21 cellular contexts compared by ENCODE assay signal in the genomic region with DNA sequence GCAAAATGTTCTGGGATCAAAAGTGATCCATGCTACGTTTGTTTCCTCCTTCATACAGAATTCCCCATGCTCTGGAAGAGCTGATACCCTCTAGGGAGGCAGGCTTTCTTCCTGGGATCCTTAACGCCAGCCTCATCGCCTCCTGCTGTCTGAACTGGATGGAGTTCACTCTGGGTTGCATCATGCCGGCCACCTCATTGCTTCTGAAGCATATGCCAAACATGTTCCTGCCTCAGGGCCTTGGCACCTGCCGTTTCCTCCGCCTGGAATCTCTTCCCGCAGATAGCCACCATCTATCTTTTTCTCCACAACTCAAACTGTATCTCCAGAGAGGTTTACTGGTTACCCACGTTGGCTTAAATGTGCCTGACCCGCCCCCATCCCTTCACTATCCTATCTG.
"Had no signal": no experiment of that assay in that cellular context is flagged by ENCODE, and none has a peak within 500 bp of the region (broad histone marks: within the 10 kb centered on the region; RNA-seq: fewer than 3 reads in every experiment).

No MANE protein-coding gene starts in this region.

- H3K36me3 ChIP-seq: cardiac muscle cell, heart right ventricle, left lung, ovary, prostate gland, right atrium auricular region, tibial artery had no signal

- DNase-seq: activated CD4-positive, alpha-beta T cell treated with anti-CD3 and anti-CD28 coated beads, Interleukin-2, amount 10 ng/mL, durations not matched to agents 7 days and 5 days; activated CD4-positive, CD25-positive, alpha-beta regulatory T cell treated with anti-CD3 and anti-CD28 coated beads, Interleukin-2, amount 50 U/mL, for 72 hours; activated CD8-positive, alpha-beta memory T cell treated with anti-CD3 and anti-CD28 coated beads, Interleukin-2, amount 10 ng/mL, durations not matched to agents 7 days and 5 days; activated CD8-positive, alpha-beta T cell treated with anti-CD3 and anti-CD28 coated beads for 36 hours; activated gamma-delta T cell; activated naive CD4-positive, alpha-beta T cell treated with anti-CD3 and anti-CD28 coated beads, Interleukin-2, amount 50 U/mL, for 16 hours; activated naive CD8-positive, alpha-beta T cell treated with anti-CD3 and anti-CD28 coated beads, Interleukin-2, amount 50 U/mL, for 24 hours; activated T-cell treated with anti-CD3 and anti-CD28 coated beads for 4 hours; cortex of kidney; heart right ventricle; left lung; midbrain; natural killer cell; ovary; stimulated activated CD4-positive, alpha-beta T cell treated with anti-CD3 and anti-CD28 coated beads, Interleukin-4, amount 100 ng/mL, for 4 hours; stimulated activated naive CD8-positive, alpha-beta T cell treated with anti-CD3 and anti-CD28 coated beads, Interleukin-15, amount 100 ng/mL, for 72 hours; tibial artery had no signal

- H3K9me3 ChIP-seq: heart right ventricle, left lung, ovary, prostate gland, right atrium auricular region, tibial artery had no signal

- ATAC-seq: activated CD8-positive, alpha-beta memory T cell treated with anti-CD3 and anti-CD28 coated beads, Interleukin-2, amount 10 ng/mL, durations not matched to agents 7 days and 5 days; activated CD8-positive, alpha-beta T cell treated with anti-CD3 and anti-CD28 coated beads for 36 hours; activated naive CD8-positive, alpha-beta T cell treated with anti-CD3 and anti-CD28 coated beads, Interleukin-2, amount 50 U/mL, for 24 hours; heart right ventricle; left lung; natural killer cell; stimulated activated naive CD8-positive, alpha-beta T cell treated with anti-CD3 and anti-CD28 coated beads, Interleukin-15, amount 100 ng/mL, for 72 hours had no signal

- H3K4me1 ChIP-seq: heart right ventricle, left lung, prostate gland, right atrium auricular region, tibial artery had no signal

- H3K36me3 Mint-ChIP-seq: activated CD8-positive, alpha-beta memory T cell treated with anti-CD3 and anti-CD28 coated beads, Interleukin-2, amount 10 ng/mL, durations not matched to agents 7 days and 5 days; natural killer cell had no signal

- H3K27me3 Mint-ChIP-seq: activated CD8-positive, alpha-beta memory T cell treated with anti-CD3 and anti-CD28 coated beads, Interleukin-2, amount 10 ng/mL, durations not matched to agents 7 days and 5 days had no signal

- H3K9me3 Mint-ChIP-seq: activated CD4-positive, alpha-beta T cell treated with anti-CD3 and anti-CD28 coated beads, Interleukin-2, amount 10 ng/mL, durations not matched to agents 7 days and 5 days; activated CD8-positive, alpha-beta T cell treated with anti-CD3 and anti-CD28 coated beads for 36 hours; activated naive CD8-positive, alpha-beta T cell treated with anti-CD3 and anti-CD28 coated beads, Interleukin-2, amount 50 U/mL, for 24 hours; natural killer cell; stimulated activated naive CD8-positive, alpha-beta T cell treated with anti-CD3 and anti-CD28 coated beads, Interleukin-15, amount 100 ng/mL, for 72 hours had no signal

- H3K4me3 ChIP-seq: cardiac muscle cell, heart right ventricle, left lung, ovary, prostate gland, right atrium auricular region, tibial artery had no signal

- H3K4me1 Mint-ChIP-seq: activated CD4-positive, alpha-beta T cell treated with anti-CD3 and anti-CD28 coated beads, Interleukin-2, amount 10 ng/mL, durations not matched to agents 7 days and 5 days; activated CD8-positive, alpha-beta memory T cell treated with anti-CD3 and anti-CD28 coated beads, Interleukin-2, amount 10 ng/mL, durations not matched to agents 7 days and 5 days; activated naive CD8-positive, alpha-beta T cell treated with anti-CD3 and anti-CD28 coated beads, Interleukin-2, amount 50 U/mL, for 24 hours; natural killer cell; stimulated activated naive CD8-positive, alpha-beta T cell treated with anti-CD3 and anti-CD28 coated beads, Interleukin-15, amount 100 ng/mL, for 72 hours had no signal

- H3K27ac ChIP-seq: cardiac muscle cell, heart right ventricle, left lung, ovary, prostate gland, right atrium auricular region, tibial artery, VCaP had no signal

- H3K4me3 Mint-ChIP-seq: activated CD4-positive, alpha-beta T cell treated with anti-CD3 and anti-CD28 coated beads, Interleukin-2, amount 10 ng/mL, durations not matched to agents 7 days and 5 days; activated CD8-positive, alpha-beta memory T cell treated with anti-CD3 and anti-CD28 coated beads, Interleukin-2, amount 10 ng/mL, durations not matched to agents 7 days and 5 days; activated CD8-positive, alpha-beta T cell treated with anti-CD3 and anti-CD28 coated beads for 36 hours; activated naive CD8-positive, alpha-beta T cell treated with anti-CD3 and anti-CD28 coated beads, Interleukin-2, amount 50 U/mL, for 24 hours; natural killer cell; stimulated activated naive CD8-positive, alpha-beta T cell treated with anti-CD3 and anti-CD28 coated beads, Interleukin-15, amount 100 ng/mL, for 72 hours had no signal

- H3K27ac Mint-ChIP-seq: activated CD4-positive, alpha-beta T cell treated with anti-CD3 and anti-CD28 coated beads, Interleukin-2, amount 10 ng/mL, durations not matched to agents 7 days and 5 days; activated CD8-positive, alpha-beta memory T cell treated with anti-CD3 and anti-CD28 coated beads, Interleukin-2, amount 10 ng/mL, durations not matched to agents 7 days and 5 days; activated CD8-positive, alpha-beta T cell treated with anti-CD3 and anti-CD28 coated beads for 36 hours; activated naive CD8-positive, alpha-beta T cell treated with anti-CD3 and anti-CD28 coated beads, Interleukin-2, amount 50 U/mL, for 24 hours; natural killer cell; stimulated activated naive CD8-positive, alpha-beta T cell treated with anti-CD3 and anti-CD28 coated beads, Interleukin-15, amount 100 ng/mL, for 72 hours had no signal

- H3K27me3 ChIP-seq: ovary, right atrium auricular region had no signal
